ENCODE assay signal across 10 cellular contexts in the genomic region with DNA sequence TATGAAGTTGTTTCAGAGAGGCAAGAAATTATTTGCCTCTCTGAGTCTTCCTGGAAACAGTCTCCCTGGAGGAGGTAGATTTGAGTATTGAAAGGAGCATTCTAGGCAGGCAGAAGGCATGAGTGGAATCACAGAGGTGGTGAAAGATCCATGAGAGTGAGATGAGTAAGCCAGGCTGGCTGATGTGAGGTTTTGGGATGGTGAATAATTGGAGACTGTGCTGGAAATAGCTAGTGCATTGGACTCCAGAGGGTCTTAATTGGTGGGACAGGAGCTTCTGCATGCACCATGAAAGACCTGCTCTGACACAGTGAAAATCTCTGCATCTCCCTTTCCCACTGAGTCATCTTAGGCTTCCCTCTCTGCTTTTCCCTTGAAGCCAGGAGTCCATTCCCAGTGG. TPM values are rescaled to one million over a fixed set of nuclear protein-coding genes. Genes with fewer than 3 reads are reported as not detected.
DNase-seq lines count a peak whose midpoint lies in the region; ATAC-seq and TF ChIP-seq lines count a peak whose summit lies in the region.
"Had no signal": no experiment of that assay in that cellular context is flagged by ENCODE, and none has a peak within 500 bp of the region (broad histone marks: within the 10 kb centered on the region; RNA-seq: fewer than 3 reads in every experiment).

No MANE protein-coding gene starts in this region.

- CTCF ChIA-PET in CD4-positive, alpha-beta T cell (lab: Charles Lee) = interaction anchor here (0.7 to 2.7 kb wide), 7 partner anchors 9 to 211 kb away, joined by 3 to 17 read pairs (median 4); no protein-coding TSS in a partner anchor

- peaks cover 3% of the 10 kb centered on the region for H3K36me3 Mint-ChIP-seq in CD4-positive, alpha-beta T cell (ENCODE audit: low read depth)
- no peaks in the 10 kb centered on the region for H3K36me3 Mint-ChIP-seq in natural killer cell
- H3K36me3 Mint-ChIP-seq: WTC11 had no signal

- H3K4me3 ChIP-seq in cardiac fibroblast (replicated peaks in 1 of 2; ENCODE audit: low read depth in 2 of 2, low read length in 2 of 2) = no peak overlapping the region

- H3K27ac ChIP-seq in CD4-positive, alpha-beta T cell (ENCODE audit: low read depth, low read length) = peak overlapping the region; percentile 42

- intact Hi-C loops in CD4-positive, alpha-beta T cell (cut with DNase I, micrococcal nuclease) = loop anchor here in 1 of 2 experiments (2.0 kb wide), 1 partner anchor 38 kb away; no protein-coding TSS in a partner anchor
- intact Hi-C loops in natural killer cell (cut with micrococcal nuclease) = loop anchor here (2.0 kb wide), 2 partner anchors 22 to 46 kb away; a partner anchor contains a TSS

- no peak for ATAC-seq in CD4-positive, alpha-beta T cell (ENCODE audit: poor library complexity)
- ATAC-seq in natural killer cell (no peak), HG02938 (IDR thresholded peaks at IDR 0.05; ENCODE audit: unreplicated experiment) (no peak), GM21619 (IDR thresholded peaks at IDR 0.05; ENCODE audit: unreplicated experiment) (no peak)
- ATAC-seq: WTC11 had no signal

- H3K4me3 Mint-ChIP-seq in CD4-positive, alpha-beta T cell = peak overlapping the region; percentile 61
- peak overlapping the region; percentile 68 for H3K4me3 Mint-ChIP-seq in natural killer cell
- H3K4me3 Mint-ChIP-seq: endodermal cell, WTC11 had no signal

- no peak for TF ChIP-seq CTCF in CD4-positive, alpha-beta T cell (IDR thresholded peaks at IDR 0.05)
- no peak for TF ChIP-seq CTCF in cardiac fibroblast (IDR thresholded peaks at IDR 0.05; ENCODE audit: low read depth, low read length)
- no peak for TF ChIP-seq CTCF in natural killer cell (IDR thresholded peaks at IDR 0.05)

- no peaks in the 10 kb centered on the region for H3K27me3 Mint-ChIP-seq in CD4-positive, alpha-beta T cell
- H3K27me3 Mint-ChIP-seq in natural killer cell (ENCODE audit: low read depth in 2 of 2) = no peaks in the 10 kb centered on the region

- no peaks in the 10 kb centered on the region for H3K27me3 ChIP-seq in CD4-positive, alpha-beta T cell (ENCODE audit: control insufficient read depth, insufficient read depth, low read length)

- no peaks in the 10 kb centered on the region for H3K9me3 ChIP-seq in CD4-positive, alpha-beta T cell (ENCODE audit: control insufficient read depth, low read length)

- no peaks in the 10 kb centered on the region for H3K9me3 Mint-ChIP-seq in CD4-positive, alpha-beta T cell
- H3K9me3 Mint-ChIP-seq in natural killer cell = no peaks in the 10 kb centered on the region
- H3K9me3 Mint-ChIP-seq: endodermal cell, WTC11 had no signal

- POLR2A ChIA-PET in CD4-positive, alpha-beta T cell (lab: Charles Lee) = interaction anchor here (1.1 to 8.2 kb wide), 10 partner anchors 9 to 47 kb away, joined by 3 to 77 read pairs (median 10); no protein-coding TSS in a partner anchor

- H3K27ac Mint-ChIP-seq in CD4-positive, alpha-beta T cell = peak overlapping the region; percentile 85
- H3K27ac Mint-ChIP-seq in natural killer cell = peak overlapping the region; percentile 90 to 92
- H3K27ac Mint-ChIP-seq: endodermal cell, WTC11 had no signal

- DNase-seq in CD4-positive, alpha-beta T cell = no peak
- peak; percentile 73 for DNase-seq in M059J (ENCODE audit: low read depth)
- DNase-seq in cardiac fibroblast (ENCODE audit: low read depth in 2 of 2) = peak; percentile 55 to 85
- no peak for DNase-seq in natural killer cell
- no peak for DNase-seq in amniotic stem cell (lab: John Stamatoyannopoulos, UW)
- DNase-seq in DMS153 treated with DMSO at 0.1 percent for 48 hours (lab: John Stamatoyannopoulos, UW; ENCODE audit: unreplicated experiment) = no peak
- DNase-seq: endodermal cell had no signal

- H3K4me1 Mint-ChIP-seq in CD4-positive, alpha-beta T cell (ENCODE audit: low read depth) = peaks cover 73% of the 10 kb centered on the region
- peaks cover 60 to 61% of the 10 kb centered on the region in 2 donors for H3K4me1 Mint-ChIP-seq in natural killer cell
- H3K4me1 Mint-ChIP-seq: endodermal cell, WTC11 had no signal

RNA-seq across cellular contexts. Expression of a gene that starts 46.3 kb away (rescaled TPM):
- 10 to 100 TPM; 20.6 to 24.1 TPM for total RNA-seq in CD4-positive, alpha-beta T cell
- 63.4 and 78.4 TPM in 2 replicates for total RNA-seq in M059J (2014; rRNA removed; shearing (Covaris generic))
- total RNA-seq in natural killer cell = 100 to 1,000 TPM in 1 of 3 donors, 10 to 100 TPM in 2; 73.9 to 105 (median 84.6) TPM

Comparison
In these comparisons a context has a peak if more than half of its experiments do, and no peak if none do; other contexts are left out.
1. DNase-seq: peak in M059J (single experiment) and cardiac fibroblast (2 of 2); none in CD4-positive, alpha-beta T cell (0 of 10), natural killer cell (single experiment), amniotic stem cell (single experiment) and DMS153 treated with DMSO at 0.1 percent for 48 hours (single experiment).